24 cellular contexts compared by ENCODE assay signal in genomic region chr5:5436206-5436765, GRCh38.
"Had no signal": no experiment of that assay in that cellular context is flagged by ENCODE, and none has a peak within 500 bp of the region (broad histone marks: within the 10 kb centered on the region; RNA-seq: fewer than 3 reads in every experiment).

No MANE protein-coding gene starts in this region.

- H3K27me3 ChIP-seq: neutrophil, right atrium auricular region, tibial artery, vagina had no signal

- ATAC-seq: activated CD4-positive, alpha-beta T cell treated with anti-CD3 and anti-CD28 coated beads for 36 hours; activated CD8-positive, alpha-beta memory T cell treated with anti-CD3 and anti-CD28 coated beads, Interleukin-2, amount 10 ng/mL, durations not matched to agents 7 days and 5 days; left ventricle myocardium superior; natural killer cell had no signal

- DNase-seq: activated CD4-positive, alpha-beta memory T cell treated with anti-CD3 and anti-CD28 coated beads for 36 hours; activated CD4-positive, alpha-beta T cell treated with anti-CD3 and anti-CD28 coated beads for 36 hours; activated CD8-positive, alpha-beta memory T cell treated with anti-CD3 and anti-CD28 coated beads, Interleukin-2, amount 10 ng/mL, durations not matched to agents 7 days and 5 days; activated gamma-delta T cell; activated T-cell treated with anti-CD3 and anti-CD28 coated beads, Interleukin-2, amount 50 U/mL, for 24 hours; amniotic stem cell; caudate nucleus; effector CD4-positive, alpha-beta T cell; foreskin fibroblast; hypothalamus; left ventricle myocardium superior; natural killer cell; stimulated activated CD4-positive, alpha-beta T cell treated with anti-CD3 and anti-CD28 coated beads, Interleukin-4, amount 100 ng/mL, for 24 hours; stimulated activated naive CD4-positive, alpha-beta T cell; T1000; tibial artery had no signal

- H3K27me3 Mint-ChIP-seq: activated CD4-positive, alpha-beta memory T cell treated with anti-CD3 and anti-CD28 coated beads for 36 hours; activated CD4-positive, alpha-beta T cell treated with anti-CD3 and anti-CD28 coated beads for 36 hours; activated CD8-positive, alpha-beta memory T cell treated with anti-CD3 and anti-CD28 coated beads, Interleukin-2, amount 10 ng/mL, durations not matched to agents 7 days and 5 days; activated naive CD8-positive, alpha-beta T cell; activated T-cell treated with anti-CD3 and anti-CD28 coated beads, Interleukin-2, amount 50 U/mL, for 24 hours; memory B cell had no signal

- H3K9me3 Mint-ChIP-seq: activated CD4-positive, alpha-beta memory T cell treated with anti-CD3 and anti-CD28 coated beads for 36 hours; activated T-cell treated with anti-CD3 and anti-CD28 coated beads, Interleukin-2, amount 50 U/mL, for 24 hours; memory B cell; natural killer cell had no signal

- H3K4me3 Mint-ChIP-seq: activated CD4-positive, alpha-beta memory T cell treated with anti-CD3 and anti-CD28 coated beads for 36 hours; activated CD4-positive, alpha-beta T cell treated with anti-CD3 and anti-CD28 coated beads for 36 hours; activated naive CD8-positive, alpha-beta T cell; activated T-cell treated with anti-CD3 and anti-CD28 coated beads, Interleukin-2, amount 50 U/mL, for 24 hours; memory B cell; natural killer cell had no signal

- H3K4me3 ChIP-seq: coronary artery, right atrium auricular region, skin epidermis, tibial artery, vagina had no signal

- H3K27ac Mint-ChIP-seq: activated CD4-positive, alpha-beta memory T cell treated with anti-CD3 and anti-CD28 coated beads for 36 hours; activated naive CD8-positive, alpha-beta T cell; natural killer cell had no signal

- H3K36me3 Mint-ChIP-seq: natural killer cell had no signal

- H3K9me3 ChIP-seq: neutrophil, right atrium auricular region, tibial artery, vagina had no signal

- H3K27ac ChIP-seq: coronary artery, neutrophil, right atrium auricular region, skin epidermis, tibial artery, vagina, VCaP had no signal
